Comparison of ENCODE assay signal across 19 cellular contexts in the genomic region with DNA sequence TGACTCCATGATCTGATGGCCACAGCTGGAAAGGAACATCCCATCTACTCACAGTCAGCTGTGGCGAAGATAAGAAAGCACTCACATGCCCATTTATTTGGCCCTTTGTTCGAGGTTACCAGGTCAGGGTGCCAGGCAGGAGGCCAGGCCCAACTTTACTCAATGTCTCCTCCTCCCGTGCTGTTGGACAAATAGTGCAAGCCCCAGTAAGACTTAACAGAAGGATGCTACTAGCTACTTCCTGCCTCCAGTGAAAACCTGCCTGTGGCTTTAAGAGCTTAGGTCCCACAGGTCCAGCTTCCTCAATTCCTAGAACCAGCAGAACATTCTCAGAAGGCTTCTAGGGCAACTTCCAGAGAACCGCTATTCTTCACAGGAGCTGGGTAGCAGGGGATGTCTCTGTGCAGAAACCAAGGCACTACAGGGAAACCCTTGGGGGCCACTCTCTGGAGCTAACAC. TPM values are rescaled to one million over a fixed set of nuclear protein-coding genes. Genes with fewer than 3 reads are reported as not detected.
DNase-seq lines count a peak whose midpoint lies in the region; ATAC-seq and TF ChIP-seq lines count a peak whose summit lies in the region.
"Had no signal": no experiment of that assay in that cellular context is flagged by ENCODE, and none has a peak within 500 bp of the region (broad histone marks: within the 10 kb centered on the region; RNA-seq: fewer than 3 reads in every experiment).

No MANE protein-coding gene starts in this region.

- H3K9me3 Mint-ChIP-seq in GM23338: no peaks in the 10 kb centered on the region
- H3K9me3 Mint-ChIP-seq: activated B cell treated with CpG ODN at 0.5 μM for 24 hours had no signal

- no peaks in the 10 kb centered on the region for H3K4me1 ChIP-seq in GM23338 (ENCODE audit: insufficient read depth)
- peaks cover 7% of the 10 kb centered on the region for H3K4me1 ChIP-seq in effector memory CD4-positive, alpha-beta T cell (ENCODE audit: control insufficient read depth, insufficient read depth, low read length, poor library complexity, severe bottlenecking)
- H3K4me1 ChIP-seq: esophagus squamous epithelium had no signal

- DNase-seq in CD1c-positive myeloid dendritic cell (ENCODE audit: extremely low spot score): peak; percentile 74
- no peak for DNase-seq in GM23338 (ENCODE audit: low spot score)
- DNase-seq in T-helper 17 cell: no peak
- DNase-seq in effector memory CD4-positive, alpha-beta T cell: no peak
- no peak for DNase-seq in hippocampal formation (lab: John Stamatoyannopoulos, UW)
- DNase-seq in globus pallidus (ENCODE audit: low spot score): no peak
- DNase-seq: activated B cell treated with CpG ODN at 0.5 μM for 24 hours; activated T-cell treated with anti-CD3 and anti-CD28 coated beads, Interleukin-2, amount 50 U/mL, for 48 hours; DMS153; esophagus squamous epithelium; heart right ventricle; islet precursor cell; right cardiac atrium had no signal

- ATAC-seq in GM23338 (no peak), T-helper 17 cell (peak; percentile 54), GM21447 (IDR thresholded peaks at IDR 0.05; ENCODE audit: unreplicated experiment) (no peak), GM18909 (IDR thresholded peaks at IDR 0.05; ENCODE audit: poor library complexity, unreplicated experiment) (no peak)
- ATAC-seq: right cardiac atrium, SK-N-SH treated with all-trans-retinoic acid at 6 μM for 48 hours had no signal

- no peak overlapping the region for H3K4me3 Mint-ChIP-seq in GM23338
- H3K4me3 Mint-ChIP-seq in T-helper 17 cell: peak overlapping the region; percentile 53
- H3K4me3 Mint-ChIP-seq: activated B cell treated with CpG ODN at 0.5 μM for 24 hours, B cell had no signal

- H3F3A ChIP-seq in GM23338 (replicated peaks; ENCODE audit: low read depth): no peaks in the 10 kb centered on the region

- H3K27me3 Mint-ChIP-seq in GM23338 (ENCODE audit: insufficient read depth, low read depth, poor library complexity) (peaks cover 3% of the 10 kb centered on the region), T-helper 17 cell (no peaks in the 10 kb centered on the region)

- H3K27ac Mint-ChIP-seq in GM23338: no peak overlapping the region
- H3K27ac Mint-ChIP-seq in T-helper 17 cell: peak overlapping the region; percentile 82
- H3K27ac Mint-ChIP-seq: activated B cell treated with CpG ODN at 0.5 μM for 24 hours, B cell had no signal

- H3K9me3 ChIP-seq in T-helper 17 cell (ENCODE audit: control insufficient read depth, low read length, poor library complexity, severe bottlenecking): no peaks in the 10 kb centered on the region
- no peaks in the 10 kb centered on the region for H3K9me3 ChIP-seq in effector memory CD4-positive, alpha-beta T cell (ENCODE audit: control insufficient read depth, low read length)
- H3K9me3 ChIP-seq: esophagus squamous epithelium, heart right ventricle, neutrophil had no signal

- H3K27me3 ChIP-seq in GM23338 (ENCODE audit: insufficient read depth): no peaks in the 10 kb centered on the region
- no peaks in the 10 kb centered on the region for H3K27me3 ChIP-seq in effector memory CD4-positive, alpha-beta T cell (replicated peaks; ENCODE audit: control insufficient read depth, insufficient read depth, low read length, poor library complexity, severe bottlenecking)
- H3K27me3 ChIP-seq: esophagus squamous epithelium had no signal

- H3K36me3 Mint-ChIP-seq in GM23338 (ENCODE audit: low read depth) (no peaks in the 10 kb centered on the region), T-helper 17 cell (ENCODE audit: low read depth) (peaks cover 2% of the 10 kb centered on the region)

- H3K4me3 ChIP-seq in GM23338: no peak overlapping the region
- no peak overlapping the region for H3K4me3 ChIP-seq in effector memory CD4-positive, alpha-beta T cell (ENCODE audit: insufficient read depth, low read depth, low read length, poor library complexity, severe bottlenecking)
- H3K4me3 ChIP-seq: esophagus squamous epithelium, heart right ventricle had no signal

- no peaks in the 10 kb centered on the region for H3K79me2 ChIP-seq in GM23338 (replicated peaks; ENCODE audit: insufficient read depth)

- no peaks in the 10 kb centered on the region for H4K20me1 ChIP-seq in GM23338 (replicated peaks; ENCODE audit: insufficient read depth)

- peaks cover 8% of the 10 kb centered on the region; the same call in 2 of the 3 replicates for H3K4me1 Mint-ChIP-seq in GM23338
- peaks cover 11% of the 10 kb centered on the region for H3K4me1 Mint-ChIP-seq in T-helper 17 cell

- H3K36me3 ChIP-seq in GM23338 (ENCODE audit: insufficient read depth): no peaks in the 10 kb centered on the region
- no peaks in the 10 kb centered on the region for H3K36me3 ChIP-seq in effector memory CD4-positive, alpha-beta T cell (ENCODE audit: control insufficient read depth, insufficient read depth, low read length)
- H3K36me3 ChIP-seq: esophagus squamous epithelium, heart right ventricle, neutrophil had no signal

- H2AFZ ChIP-seq in GM23338: peak overlapping the region; percentile 43; the same call in 1 of the 2 replicates

- H3K27ac ChIP-seq in GM23338 (ENCODE audit: low read depth): no peak overlapping the region
- H3K27ac ChIP-seq in effector memory CD4-positive, alpha-beta T cell (ENCODE audit: insufficient read depth, low read length, poor library complexity, severe bottlenecking): peak overlapping the region; percentile 13
- H3K27ac ChIP-seq: esophagus squamous epithelium, heart right ventricle, KMS-11, neutrophil had no signal

- no peak overlapping the region for H3K4me2 ChIP-seq in GM23338
- H3K4me2 ChIP-seq: KMS-11 had no signal

- H3K9me2 ChIP-seq in GM23338 (ENCODE audit: insufficient read depth): no peaks in the 10 kb centered on the region

- no peak for TF ChIP-seq CTCF in GM23338 (conservative IDR thresholded peaks at IDR 0.05; ENCODE audit: low read depth in 2 of 2)

TF ChIP-seq in GM23338, 12 proteins besides CTCF, POLR2A, EP300 and RAD21 (continues in another document):
- no peak for TF ChIP-seq CREB1 (CRISPR knock-in tag; IDR thresholded peaks at IDR 0.05; ENCODE audit: low read depth)
- no peak for TF ChIP-seq EZH2 (IDR thresholded peaks at IDR 0.05; ENCODE audit: low read depth, unreplicated experiment)
- TF ChIP-seq, protein P1, sequence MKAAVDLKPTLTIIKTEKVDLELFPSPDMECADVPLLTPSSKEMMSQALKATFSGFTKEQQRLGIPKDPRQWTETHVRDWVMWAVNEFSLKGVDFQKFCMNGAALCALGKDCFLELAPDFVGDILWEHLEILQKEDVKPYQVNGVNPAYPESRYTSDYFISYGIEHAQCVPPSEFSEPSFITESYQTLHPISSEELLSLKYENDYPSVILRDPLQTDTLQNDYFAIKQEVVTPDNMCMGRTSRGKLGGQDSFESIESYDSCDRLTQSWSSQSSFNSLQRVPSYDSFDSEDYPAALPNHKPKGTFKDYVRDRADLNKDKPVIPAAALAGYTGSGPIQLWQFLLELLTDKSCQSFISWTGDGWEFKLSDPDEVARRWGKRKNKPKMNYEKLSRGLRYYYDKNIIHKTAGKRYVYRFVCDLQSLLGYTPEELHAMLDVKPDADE (IDR thresholded peaks at IDR 0.05): no peak
- no peak for TF ChIP-seq ZNF114 (CRISPR knock-in tag; IDR thresholded peaks at IDR 0.05)
- no peak for TF ChIP-seq POLR2AphosphoS5 (IDR thresholded peaks at IDR 0.05; ENCODE audit: low read depth)
- no peak for TF ChIP-seq EZH2phosphoT487 (IDR thresholded peaks at IDR 0.05; ENCODE audit: unreplicated experiment)

RNA-seq across cellular contexts. Expression of gene CRY2, which starts 12.9 kb away (rescaled TPM):
- 14.6 and 15.4 TPM in 2 replicates for total RNA-seq in GM23338 (2014; rRNA removed; shearing (Covaris generic))
- polyA plus RNA-seq in GM23338 (2016; fragmentation: Nextera tagmentation; extraction: Ambion mirVana): 5.6 and 9.5 TPM in 2 replicates
- total RNA-seq in T-helper 17 cell: 100 to 1,000 TPM; 200 to 224 TPM

RNA-seq across cellular contexts. Expression of gene SLC35C1, which starts 29.4 kb away (rescaled TPM):
- 6.9 and 11.0 TPM in 2 replicates for total RNA-seq in GM23338 (2014; rRNA removed; shearing (Covaris generic))
- 6.8 and 7.7 TPM in 2 replicates for polyA plus RNA-seq in GM23338 (2016; fragmentation: Nextera tagmentation; extraction: Ambion mirVana)
- total RNA-seq in T-helper 17 cell: 10 to 100 TPM in 1 of 2 donors, 1 to 10 TPM in 1; 7.9 to 12.6 TPM

RNA-seq across cellular contexts. Expression of gene MAPK8IP1, which starts 51.1 kb away (rescaled TPM):
- total RNA-seq in GM23338 (2014; rRNA removed; shearing (Covaris generic)): 34.1 and 39.4 TPM in 2 replicates
- polyA plus RNA-seq in GM23338 (2016; fragmentation: Nextera tagmentation; extraction: Ambion mirVana): 5.9 and 6.8 TPM in 2 replicates
- 10 to 100 TPM in 1 of 2 donors, 1 to 10 TPM in 1; 7.6 to 10.2 TPM for total RNA-seq in T-helper 17 cell

Comparison
In these comparisons a context has a peak if more than half of its experiments do, and no peak if none do; other contexts are left out.
1. RNA of gene CRY2, which starts 12.9 kb away (total RNA-seq): 200 to 224 TPM in T-helper 17 cell; 14.6 to 15.4 TPM in GM23338; every median in the first group is over 10 times any median in the second.